In the genomic region with DNA sequence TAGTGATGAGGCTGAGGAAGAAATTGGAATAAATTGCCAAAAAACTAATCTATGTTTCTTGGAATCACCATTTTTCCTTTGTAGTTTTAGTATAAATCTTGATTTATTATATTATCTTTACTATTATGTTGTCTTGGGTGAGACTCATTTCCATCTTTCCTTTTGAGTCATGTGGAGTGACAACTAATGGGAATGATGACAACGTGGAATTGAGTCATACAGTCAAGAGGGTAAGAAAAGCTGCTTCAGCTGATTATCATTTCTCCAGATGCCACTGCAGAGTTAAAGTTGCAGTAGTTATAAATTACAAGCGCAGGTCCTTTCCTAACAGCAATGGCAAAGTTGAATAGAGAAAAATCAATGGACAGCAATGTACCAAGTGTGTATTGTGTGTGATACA, we compare ENCODE assay signal across 32 cellular contexts. TPM values are rescaled to one million over a fixed set of nuclear protein-coding genes. Genes with fewer than 3 reads are reported as not detected.
A peak's percentile ranks its signal among the peaks of the same experiment; 100 is the strongest.
DNase-seq lines count a peak whose midpoint lies in the region; ATAC-seq and TF ChIP-seq lines count a peak whose summit lies in the region.
"Had no signal": no experiment of that assay in that cellular context is flagged by ENCODE, and none has a peak within 500 bp of the region (broad histone marks: within the 10 kb centered on the region; RNA-seq: fewer than 3 reads in every experiment).

No MANE protein-coding gene starts in this region.

- peaks cover 12% of the 10 kb centered on the region for H3K4me1 Mint-ChIP-seq in HFFc6 (ENCODE audit: low read depth)
- H3K4me1 Mint-ChIP-seq: central memory CD8-positive, alpha-beta T cell; nephron progenitor cell; stimulated activated naive B cell treated with anti-CD40 and anti-IgM and Interleukin-4, amounts not matched to agents 10 μg/mL and 1 μg/mL and 100 μg/mL, for 72 hours had no signal

- H3K4me3 Mint-ChIP-seq in HFFc6: no peak overlapping the region
- H3K4me3 Mint-ChIP-seq: activated CD4-positive, alpha-beta T cell treated with anti-CD3 and anti-CD28 coated beads for 36 hours; activated T-cell treated with anti-CD3 and anti-CD28 coated beads, Interleukin-2, amount 50 U/mL, for 72 hours; central memory CD8-positive, alpha-beta T cell; nephron progenitor cell; stimulated activated naive B cell treated with anti-CD40 and anti-IgM and Interleukin-4, amounts not matched to agents 10 μg/mL and 1 μg/mL and 100 μg/mL, for 72 hours; T-helper 1 cell treated with Interleukin-12 subunit alpha and Interleukin-12 subunit beta and Interleukin-4 antibody, amounts not matched to agents 30 μg/mL and 1 μg/mL, for 36 hours had no signal

- H3K9me3 Mint-ChIP-seq in HFFc6: no peaks in the 10 kb centered on the region
- H3K9me3 Mint-ChIP-seq: central memory CD8-positive, alpha-beta T cell; nephron progenitor cell; T-helper 1 cell treated with Interleukin-12 subunit alpha and Interleukin-12 subunit beta and Interleukin-4 antibody, amounts not matched to agents 30 μg/mL and 1 μg/mL, for 36 hours had no signal

- DNase-seq in AG08396 (ENCODE audit: low spot score) (peak; percentile 5), HFFc6 (peak; percentile 8), brain microvascular endothelial cell (peak; percentile 39), fibroblast of the aortic adventitia (ENCODE audit: low read depth) (peak; percentile 26), DMS114 treated with DMSO at 0.1 percent for 48 hours (lab: John Stamatoyannopoulos, UW; ENCODE audit: unreplicated experiment) (no peak)
- DNase-seq in activated CD4-positive, alpha-beta T cell treated with anti-CD3 and anti-CD28 coated beads, Interleukin-2, amount 50 U/mL, for 1 hour: no peak
- DNase-seq: activated CD4-positive, alpha-beta T cell treated with anti-CD3 and anti-CD28 coated beads for 36 hours; activated naive CD4-positive, alpha-beta T cell treated with anti-CD3 and anti-CD28 coated beads, Interleukin-2, amount 50 U/mL, for 16 hours; activated T-cell treated with anti-CD3 and anti-CD28 coated beads, Interleukin-2, amount 50 U/mL, for 72 hours; anterior cingulate cortex; dorsolateral prefrontal cortex; hypothalamus; KG1; MV-4-11; NCI-H146; NCI-H524 treated with DMSO at 0.1 percent for 48 hours; nephron progenitor cell; ovary; Peyer's patch; SJCRH30; stimulated activated CD4-positive, alpha-beta T cell treated with anti-CD3 and anti-CD28 coated beads, Interleukin-4, amount 100 ng/mL, for 1 hour; stimulated activated naive B cell treated with anti-CD40 and anti-IgM and Interleukin-4, amounts not matched to agents 10 μg/mL and 1 μg/mL and 100 μg/mL, for 72 hours; uterus had no signal

- in situ Hi-C loops in brain microvascular endothelial cell (cut with HindIII; ENCODE audit: low pct_ligation_motif_present, low sequenced_read_pairs): no loop called here

- no peak for TF ChIP-seq CTCF in HFFc6 (IDR thresholded peaks at IDR 0.05)
- no peak for TF ChIP-seq CTCF in brain microvascular endothelial cell (IDR thresholded peaks at IDR 0.05; ENCODE audit: low read depth, low read length, missing control alignments)
- no peak for TF ChIP-seq CTCF in fibroblast of the aortic adventitia (IDR thresholded peaks at IDR 0.05; ENCODE audit: insufficient read depth, low read length)

- H3K36me3 Mint-ChIP-seq in HFFc6 (ENCODE audit: low read depth): no peaks in the 10 kb centered on the region
- H3K36me3 Mint-ChIP-seq: stimulated activated naive B cell treated with anti-CD40 and anti-IgM and Interleukin-4, amounts not matched to agents 10 μg/mL and 1 μg/mL and 100 μg/mL, for 72 hours had no signal

- H3K27ac ChIP-seq in brain microvascular endothelial cell: no peak overlapping the region
- H3K27ac ChIP-seq: A549, dorsolateral prefrontal cortex, epithelial cell of prostate, gastroesophageal sphincter, ovary, Peyer's patch, SJCRH30, thoracic aorta, uterus had no signal

- peaks cover 1% of the 10 kb centered on the region; the same call in 1 of the 2 replicates for H3K27me3 Mint-ChIP-seq in HFFc6 (ENCODE audit: insufficient read depth)

- ATAC-seq in HG02870 (IDR thresholded peaks at IDR 0.05; ENCODE audit: unreplicated experiment) (no peak), GM21576 (IDR thresholded peaks at IDR 0.05; ENCODE audit: unreplicated experiment) (no peak)
- ATAC-seq: A549; activated CD4-positive, alpha-beta T cell treated with anti-CD3 and anti-CD28 coated beads for 36 hours; activated T-cell treated with anti-CD3 and anti-CD28 coated beads, Interleukin-2, amount 50 U/mL, for 72 hours; gastroesophageal sphincter; stimulated activated naive B cell treated with anti-CD40 and anti-IgM and Interleukin-4, amounts not matched to agents 10 μg/mL and 1 μg/mL and 100 μg/mL, for 72 hours had no signal

- no peak overlapping the region for H3K27ac Mint-ChIP-seq in HFFc6
- H3K27ac Mint-ChIP-seq: activated CD4-positive, alpha-beta T cell treated with anti-CD3 and anti-CD28 coated beads for 36 hours; activated T-cell treated with anti-CD3 and anti-CD28 coated beads, Interleukin-2, amount 50 U/mL, for 72 hours; nephron progenitor cell; stimulated activated naive B cell treated with anti-CD40 and anti-IgM and Interleukin-4, amounts not matched to agents 10 μg/mL and 1 μg/mL and 100 μg/mL, for 72 hours; T-helper 1 cell treated with Interleukin-12 subunit alpha and Interleukin-12 subunit beta and Interleukin-4 antibody, amounts not matched to agents 30 μg/mL and 1 μg/mL, for 36 hours had no signal

- no peaks in the 10 kb centered on the region for H3K27me3 ChIP-seq in brain microvascular endothelial cell (replicated peaks)
- H3K27me3 ChIP-seq: dorsolateral prefrontal cortex, gastroesophageal sphincter, ovary, Peyer's patch, SJCRH30, uterus had no signal

- no peaks in the 10 kb centered on the region for H3K36me3 ChIP-seq in brain microvascular endothelial cell (replicated peaks)
- H3K36me3 ChIP-seq: gastroesophageal sphincter, ovary, Peyer's patch, SJCRH30, thoracic aorta, uterus had no signal

- no peak overlapping the region for H3K4me3 ChIP-seq in brain microvascular endothelial cell (ENCODE audit: low read depth, low read length)
- no peak overlapping the region for H3K4me3 ChIP-seq in fibroblast of the aortic adventitia (ENCODE audit: low read depth, low read length)
- H3K4me3 ChIP-seq: A549, dorsolateral prefrontal cortex, gastroesophageal sphincter, ovary, Peyer's patch, SJCRH30, thoracic aorta, uterus had no signal

RNA-seq across cellular contexts. Expression of gene HHIP, which starts 30.8 kb away (rescaled TPM):
- 1 to 10 TPM in 1 of 6 experiments, under 1 TPM in 5; 0.09 to 1.1 (median 0.42) TPM for total RNA-seq in HFFc6 (2021; fragmentation: NEBNext Ultra II Directional; extraction: Animal tissue kit (Norgen Biotek cat#: 25700))
- total RNA-seq in fibroblast of the aortic adventitia (ENCODE audit: low replicate concordance): 3.8 and 16.0 TPM in 2 replicates
- total RNA-seq: activated CD4-positive, alpha-beta T cell treated with anti-CD3 and anti-CD28 coated beads for 36 hours; mononuclear cell had no signal

Comparison
In these comparisons a context has a peak if more than half of its experiments do, and no peak if none do; other contexts are left out.
1. DNase-seq: peak in AG08396 (single experiment), HFFc6 (single experiment), brain microvascular endothelial cell (single experiment) and fibroblast of the aortic adventitia (single experiment); none in activated CD4-positive, alpha-beta T cell treated with anti-CD3 and anti-CD28 coated beads, Interleukin-2, amount 50 U/mL, for 1 hour (single experiment) and DMS114 treated with DMSO at 0.1 percent for 48 hours (single experiment).